1 cellular context compared by ENCODE assay signal in genomic region chr3:195260286-195260905, GRCh38.
TF ChIP-seq lines count a peak whose summit lies in the region.

No MANE protein-coding gene starts in this region.

TF ChIP-seq in GM12878, 131 proteins besides CTCF, POLR2A, EP300 and RAD21 (continued from another document and continues in another):
- no peak for TF ChIP-seq RB1 (IDR thresholded peaks at IDR 0.05; ENCODE audit: borderline replicate concordance)
- no peak for TF ChIP-seq SRF (IDR thresholded peaks at IDR 0.05; ENCODE audit: low read depth in 2 of 2, low read length in 2 of 2)
- no peak for TF ChIP-seq NRF1 (conservative IDR thresholded peaks at IDR 0.05; ENCODE audit: low read depth, low read length)
- TF ChIP-seq, protein P1, sequence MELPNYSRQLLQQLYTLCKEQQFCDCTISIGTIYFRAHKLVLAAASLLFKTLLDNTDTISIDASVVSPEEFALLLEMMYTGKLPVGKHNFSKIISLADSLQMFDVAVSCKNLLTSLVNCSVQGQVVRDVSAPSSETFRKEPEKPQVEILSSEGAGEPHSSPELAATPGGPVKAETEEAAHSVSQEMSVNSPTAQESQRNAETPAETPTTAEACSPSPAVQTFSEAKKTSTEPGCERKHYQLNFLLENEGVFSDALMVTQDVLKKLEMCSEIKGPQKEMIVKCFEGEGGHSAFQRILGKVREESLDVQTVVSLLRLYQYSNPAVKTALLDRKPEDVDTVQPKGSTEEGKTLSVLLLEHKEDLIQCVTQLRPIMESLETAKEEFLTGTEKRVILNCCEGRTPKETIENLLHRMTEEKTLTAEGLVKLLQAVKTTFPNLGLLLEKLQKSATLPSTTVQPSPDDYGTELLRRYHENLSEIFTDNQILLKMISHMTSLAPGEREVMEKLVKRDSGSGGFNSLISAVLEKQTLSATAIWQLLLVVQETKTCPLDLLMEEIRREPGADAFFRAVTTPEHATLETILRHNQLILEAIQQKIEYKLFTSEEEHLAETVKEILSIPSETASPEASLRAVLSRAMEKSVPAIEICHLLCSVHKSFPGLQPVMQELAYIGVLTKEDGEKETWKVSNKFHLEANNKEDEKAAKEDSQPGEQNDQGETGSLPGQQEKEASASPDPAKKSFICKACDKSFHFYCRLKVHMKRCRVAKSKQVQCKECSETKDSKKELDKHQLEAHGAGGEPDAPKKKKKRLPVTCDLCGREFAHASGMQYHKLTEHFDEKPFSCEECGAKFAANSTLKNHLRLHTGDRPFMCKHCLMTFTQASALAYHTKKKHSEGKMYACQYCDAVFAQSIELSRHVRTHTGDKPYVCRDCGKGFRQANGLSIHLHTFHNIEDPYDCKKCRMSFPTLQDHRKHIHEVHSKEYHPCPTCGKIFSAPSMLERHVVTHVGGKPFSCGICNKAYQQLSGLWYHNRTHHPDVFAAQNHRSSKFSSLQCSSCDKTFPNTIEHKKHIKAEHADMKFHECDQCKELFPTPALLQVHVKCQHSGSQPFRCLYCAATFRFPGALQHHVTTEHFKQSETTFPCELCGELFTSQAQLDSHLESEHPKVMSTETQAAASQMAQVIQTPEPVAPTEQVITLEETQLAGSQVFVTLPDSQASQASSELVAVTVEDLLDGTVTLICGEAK (IDR thresholded peaks at IDR 0.05; ENCODE audit: borderline replicate concordance), result no peak
- no peak for TF ChIP-seq IKZF2 (IDR thresholded peaks at IDR 0.05)
- TF ChIP-seq, protein P2, sequence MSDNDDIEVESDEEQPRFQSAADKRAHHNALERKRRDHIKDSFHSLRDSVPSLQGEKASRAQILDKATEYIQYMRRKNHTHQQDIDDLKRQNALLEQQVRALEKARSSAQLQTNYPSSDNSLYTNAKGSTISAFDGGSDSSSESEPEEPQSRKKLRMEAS (IDR thresholded peaks at IDR 0.05; ENCODE audit: low read depth, low read length), result no peak
- TF ChIP-seq, protein P3, sequence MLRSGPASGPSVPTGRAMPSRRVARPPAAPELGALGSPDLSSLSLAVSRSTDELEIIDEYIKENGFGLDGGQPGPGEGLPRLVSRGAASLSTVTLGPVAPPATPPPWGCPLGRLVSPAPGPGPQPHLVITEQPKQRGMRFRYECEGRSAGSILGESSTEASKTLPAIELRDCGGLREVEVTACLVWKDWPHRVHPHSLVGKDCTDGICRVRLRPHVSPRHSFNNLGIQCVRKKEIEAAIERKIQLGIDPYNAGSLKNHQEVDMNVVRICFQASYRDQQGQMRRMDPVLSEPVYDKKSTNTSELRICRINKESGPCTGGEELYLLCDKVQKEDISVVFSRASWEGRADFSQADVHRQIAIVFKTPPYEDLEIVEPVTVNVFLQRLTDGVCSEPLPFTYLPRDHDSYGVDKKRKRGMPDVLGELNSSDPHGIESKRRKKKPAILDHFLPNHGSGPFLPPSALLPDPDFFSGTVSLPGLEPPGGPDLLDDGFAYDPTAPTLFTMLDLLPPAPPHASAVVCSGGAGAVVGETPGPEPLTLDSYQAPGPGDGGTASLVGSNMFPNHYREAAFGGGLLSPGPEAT (IDR thresholded peaks at IDR 0.05; ENCODE audit: low read depth), result no peak
- TF ChIP-seq MYB (IDR thresholded peaks at IDR 0.05; ENCODE audit: borderline replicate concordance, low read depth, low read length), result no peak
- TF ChIP-seq RELA (IDR thresholded peaks at IDR 0.05; ENCODE audit: borderline replicate concordance, partially characterized antibody), result peak; percentile 4
- no peak for TF ChIP-seq EED (IDR thresholded peaks at IDR 0.05; ENCODE audit: low read depth)
- no peak for TF ChIP-seq HCFC1 (IDR thresholded peaks at IDR 0.05; ENCODE audit: low read length)
- no peak for TF ChIP-seq BCL11A (IDR thresholded peaks at IDR 0.05; ENCODE audit: low read depth, low read length)
- TF ChIP-seq RFX5 (IDR thresholded peaks at IDR 0.05; ENCODE audit: low read depth, low read length), result no peak; the same call in 1 of the 2 replicates
- TF ChIP-seq, protein P4, sequence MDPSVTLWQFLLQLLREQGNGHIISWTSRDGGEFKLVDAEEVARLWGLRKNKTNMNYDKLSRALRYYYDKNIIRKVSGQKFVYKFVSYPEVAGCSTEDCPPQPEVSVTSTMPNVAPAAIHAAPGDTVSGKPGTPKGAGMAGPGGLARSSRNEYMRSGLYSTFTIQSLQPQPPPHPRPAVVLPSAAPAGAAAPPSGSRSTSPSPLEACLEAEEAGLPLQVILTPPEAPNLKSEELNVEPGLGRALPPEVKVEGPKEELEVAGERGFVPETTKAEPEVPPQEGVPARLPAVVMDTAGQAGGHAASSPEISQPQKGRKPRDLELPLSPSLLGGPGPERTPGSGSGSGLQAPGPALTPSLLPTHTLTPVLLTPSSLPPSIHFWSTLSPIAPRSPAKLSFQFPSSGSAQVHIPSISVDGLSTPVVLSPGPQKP (IDR thresholded peaks at IDR 0.05; ENCODE audit: low read depth, low read length), result no peak
- no peak for TF ChIP-seq ZSCAN29 (IDR thresholded peaks at IDR 0.05)
- 0 out of 2 replicates have a peak, but pooled peaks have one; percentile 1 for TF ChIP-seq SMARCA5 (IDR thresholded peaks at IDR 0.05)
- TF ChIP-seq TCF7 (IDR thresholded peaks at IDR 0.05; ENCODE audit: borderline replicate concordance), result no peak
- TF ChIP-seq MEF2A (IDR thresholded peaks at IDR 0.05; ENCODE audit: insufficient read depth, low read depth, low read length), result no peak
- TF ChIP-seq ASH2L (IDR thresholded peaks at IDR 0.05; ENCODE audit: borderline replicate concordance, low read depth), result no peak
- TF ChIP-seq SIN3A (IDR thresholded peaks at IDR 0.05; ENCODE audit: low read depth, low read length), result no peak
- no peak for TF ChIP-seq USF1 (IDR thresholded peaks at IDR 0.05; ENCODE audit: borderline replicate concordance, extremely low read length, insufficient read depth, low read depth, low read length)
- TF ChIP-seq DPF2 (IDR thresholded peaks at IDR 0.05), result no peak
- no peak for TF ChIP-seq MTA2 (IDR thresholded peaks at IDR 0.05; ENCODE audit: low read depth)
- TF ChIP-seq, protein P5, sequence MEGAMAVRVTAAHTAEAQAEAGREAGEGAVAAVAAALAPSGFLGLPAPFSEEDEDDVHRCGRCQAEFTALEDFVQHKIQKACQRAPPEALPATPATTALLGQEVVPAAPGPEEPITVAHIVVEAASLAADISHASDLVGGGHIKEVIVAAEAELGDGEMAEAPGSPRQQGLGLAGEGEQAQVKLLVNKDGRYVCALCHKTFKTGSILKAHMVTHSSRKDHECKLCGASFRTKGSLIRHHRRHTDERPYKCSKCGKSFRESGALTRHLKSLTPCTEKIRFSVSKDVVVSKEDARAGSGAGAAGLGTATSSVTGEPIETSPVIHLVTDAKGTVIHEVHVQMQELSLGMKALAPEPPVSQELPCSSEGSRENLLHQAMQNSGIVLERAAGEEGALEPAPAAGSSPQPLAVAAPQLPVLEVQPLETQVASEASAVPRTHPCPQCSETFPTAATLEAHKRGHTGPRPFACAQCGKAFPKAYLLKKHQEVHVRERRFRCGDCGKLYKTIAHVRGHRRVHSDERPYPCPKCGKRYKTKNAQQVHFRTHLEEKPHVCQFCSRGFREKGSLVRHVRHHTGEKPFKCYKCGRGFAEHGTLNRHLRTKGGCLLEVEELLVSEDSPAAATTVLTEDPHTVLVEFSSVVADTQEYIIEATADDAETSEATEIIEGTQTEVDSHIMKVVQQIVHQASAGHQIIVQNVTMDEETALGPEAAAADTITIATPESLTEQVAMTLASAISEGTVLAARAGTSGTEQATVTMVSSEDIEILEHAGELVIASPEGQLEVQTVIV (IDR thresholded peaks at IDR 0.05; ENCODE audit: borderline replicate concordance, partially characterized antibody), result no peak
- TF ChIP-seq, protein P6, sequence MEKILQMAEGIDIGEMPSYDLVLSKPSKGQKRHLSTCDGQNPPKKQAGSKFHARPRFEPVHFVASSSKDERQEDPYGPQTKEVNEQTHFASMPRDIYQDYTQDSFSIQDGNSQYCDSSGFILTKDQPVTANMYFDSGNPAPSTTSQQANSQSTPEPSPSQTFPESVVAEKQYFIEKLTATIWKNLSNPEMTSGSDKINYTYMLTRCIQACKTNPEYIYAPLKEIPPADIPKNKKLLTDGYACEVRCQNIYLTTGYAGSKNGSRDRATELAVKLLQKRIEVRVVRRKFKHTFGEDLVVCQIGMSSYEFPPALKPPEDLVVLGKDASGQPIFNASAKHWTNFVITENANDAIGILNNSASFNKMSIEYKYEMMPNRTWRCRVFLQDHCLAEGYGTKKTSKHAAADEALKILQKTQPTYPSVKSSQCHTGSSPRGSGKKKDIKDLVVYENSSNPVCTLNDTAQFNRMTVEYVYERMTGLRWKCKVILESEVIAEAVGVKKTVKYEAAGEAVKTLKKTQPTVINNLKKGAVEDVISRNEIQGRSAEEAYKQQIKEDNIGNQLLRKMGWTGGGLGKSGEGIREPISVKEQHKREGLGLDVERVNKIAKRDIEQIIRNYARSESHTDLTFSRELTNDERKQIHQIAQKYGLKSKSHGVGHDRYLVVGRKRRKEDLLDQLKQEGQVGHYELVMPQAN (conservative IDR thresholded peaks at IDR 0.05), result peak; percentile 54
- TF ChIP-seq MXI1 (IDR thresholded peaks at IDR 0.05; ENCODE audit: low read depth, low read length), result no peak
- TF ChIP-seq CHD4 (IDR thresholded peaks at IDR 0.05), result no peak
- no peak for TF ChIP-seq ZZZ3 (IDR thresholded peaks at IDR 0.05; ENCODE audit: control insufficient read depth, insufficient read length, low read depth)
- no peak for TF ChIP-seq SP1 (IDR thresholded peaks at IDR 0.05; ENCODE audit: low read depth, low read length)
- TF ChIP-seq CEBPZ (IDR thresholded peaks at IDR 0.05; ENCODE audit: low read depth, low read length), result no peak
- no peak for TF ChIP-seq FOXM1 (IDR thresholded peaks at IDR 0.05; ENCODE audit: low read depth, low read length)
- no peak for TF ChIP-seq PAX8 (IDR thresholded peaks at IDR 0.05)
- no peak for TF ChIP-seq TCF12 (IDR thresholded peaks at IDR 0.05; ENCODE audit: low read depth, low read length)
- TF ChIP-seq BRCA1 (IDR thresholded peaks at IDR 0.05; ENCODE audit: low read depth, low read length), result no peak
- no peak for TF ChIP-seq SMAD1 (IDR thresholded peaks at IDR 0.05; ENCODE audit: low read depth, partially characterized antibody)
- peak; percentile 8; the same call in 1 of the 2 replicates for TF ChIP-seq CHD2 (IDR thresholded peaks at IDR 0.05; ENCODE audit: borderline replicate concordance, low read depth, low read length)
- TF ChIP-seq EGR1 (IDR thresholded peaks at IDR 0.05; ENCODE audit: borderline replicate concordance in 1 of 2, low read depth in 2 of 2, low read length in 2 of 2), result no peak
- peak; percentile 25; the same call in 1 of the 2 replicates for TF ChIP-seq RUNX3 (IDR thresholded peaks at IDR 0.05; ENCODE audit: low read length)
- TF ChIP-seq MEF2B (IDR thresholded peaks at IDR 0.05; ENCODE audit: partially characterized antibody, poor library complexity, severe bottlenecking), result no peak
- TF ChIP-seq GATAD2B (conservative IDR thresholded peaks at IDR 0.05; ENCODE audit: low read depth), result no peak
- no peak for TF ChIP-seq CEBPB (IDR thresholded peaks at IDR 0.05; ENCODE audit: borderline replicate concordance in 1 of 2, low read depth in 2 of 2, low read length in 2 of 2)
- TF ChIP-seq POLR2AphosphoS2 (IDR thresholded peaks at IDR 0.05; ENCODE audit: low read depth, low read length), result no peak
- TF ChIP-seq KAT2A (conservative IDR thresholded peaks at IDR 0.05; ENCODE audit: control insufficient read depth, low read depth, low read length), result no peak
- no peak; the same call in 1 of the 2 replicates for TF ChIP-seq LARP7 (IDR thresholded peaks at IDR 0.05)
- TF ChIP-seq NFYA (IDR thresholded peaks at IDR 0.05; ENCODE audit: borderline replicate concordance, low read depth, low read length), result no peak
- TF ChIP-seq NFIC (IDR thresholded peaks at IDR 0.05; ENCODE audit: low read depth, low read length), result no peak
- TF ChIP-seq IRF4 (IDR thresholded peaks at IDR 0.05; ENCODE audit: low read depth, low read length), result no peak
